8 cellular contexts compared by ENCODE assay signal in genomic region chr7:36115448-36116321, GRCh38. TPM values are rescaled to one million over a fixed set of nuclear protein-coding genes. Genes with fewer than 3 reads are reported as not detected.
DNase-seq lines count a peak whose midpoint lies in the region; ATAC-seq and TF ChIP-seq lines count a peak whose summit lies in the region.

No MANE protein-coding gene starts in this region.

- ATAC-seq in GM19023 (IDR thresholded peaks at IDR 0.05; ENCODE audit: unreplicated experiment) = peak; percentile 99
- ATAC-seq in HG03108 (IDR thresholded peaks at IDR 0.05; ENCODE audit: unreplicated experiment) = peak; percentile 98

- intact Hi-C loops in A673 (cut with micrococcal nuclease; ENCODE audit: unreplicated experiment) (no loop called here), ascending aorta (cut with DNase I) (loop anchor here (2.0 to 10.0 kb wide), 4 partner anchors 37 to 311 kb away; partner anchors contain the start of genes EEPD1 and SEPTIN7)

- CTCF ChIA-PET in A673 (lab: Charles Lee) = no interaction called here

- POLR2A ChIA-PET in A673 (lab: Charles Lee; ENCODE audit: low non-redundant PET) = no interaction called here

- H3K4me3 ChIP-seq in A673 (ENCODE audit: low read depth, low read length, poor library complexity, severe bottlenecking) (no peak overlapping the region), ascending aorta (peak overlapping the region in 1 of 2 donors; percentile 6)

- DNase-seq in A673 (ENCODE audit: low spot score) = peak; percentile 85
- DNase-seq in SKM-1 treated with dmso at 0.1 percent for 144 hours (lab: John Stamatoyannopoulos, UW; ENCODE audit: unreplicated experiment) = peak; percentile 43
- DNase-seq in ascending aorta (ENCODE audit: low spot score in 2 of 2) = peak; percentile 21 to 91
- peak; percentile 22 for DNase-seq in left kidney (ENCODE audit: low read depth, low spot score)
- DNase-seq in stimulated activated CD8-positive, alpha-beta memory T cell treated with anti-CD3 and anti-CD28 coated beads, Interleukin-15, amount 100 ng/mL, for 24 hours (ENCODE audit: low read depth) = peak; percentile 43
- DNase-seq in retina = no peak

- H3K4me1 ChIP-seq in A673 (ENCODE audit: insufficient read depth, low read length, poor library complexity, severe bottlenecking) (no peaks in the 10 kb centered on the region), ascending aorta (peaks cover 24 to 45% of the 10 kb centered on the region in 2 donors)

- H3K27me3 ChIP-seq in A673 (replicated peaks; ENCODE audit: insufficient read depth, low read depth, low read length, poor library complexity) (no peaks in the 10 kb centered on the region), ascending aorta (no peaks in the 10 kb centered on the region)

- H3K36me3 ChIP-seq in A673 (ENCODE audit: insufficient read depth, low read length, poor library complexity, severe bottlenecking) (no peaks in the 10 kb centered on the region), ascending aorta (no peaks in the 10 kb centered on the region)

- H3K27ac ChIP-seq in A673 (ENCODE audit: low read depth, low read length, poor library complexity, severe bottlenecking) (no peak overlapping the region), ascending aorta (peak overlapping the region; percentile 78 to 82)

- H3K9me3 ChIP-seq in A673 (ENCODE audit: low read depth, low read length, poor library complexity, severe bottlenecking) (no peaks in the 10 kb centered on the region), ascending aorta (no peaks in the 10 kb centered on the region)

- TF ChIP-seq CTCF in A673 (conservative IDR thresholded peaks at IDR 0.05; ENCODE audit: low read depth, low read length) (no peak), ascending aorta (IDR thresholded peaks at IDR 0.05) (no peak)

- BruUV-seq in A673 (replicated peaks; lab: Mats Ljungman, UMichigan) = no TSS peak

RNA-seq across cellular contexts. Expression of gene EEPD1, which starts 37.4 kb away (rescaled TPM):
- total RNA-seq in A673 (2021) (2.5 and 2.7 TPM in 2 replicates), ascending aorta (14.0 TPM)
